Comparison of ENCODE assay signal across 8 cellular contexts in genomic region chr1:229342902-229343587, GRCh38. TPM values are rescaled to one million over a fixed set of nuclear protein-coding genes. Genes with fewer than 3 reads are reported as not detected.
DNase-seq lines count a peak whose midpoint lies in the region; ATAC-seq and TF ChIP-seq lines count a peak whose summit lies in the region.

Gene CCSAP, minus strand, starts transcription at chr1:229343047. Its CDS starts 582 bp downstream, at chr1:229342465.

- peaks cover 19 to 40% (median 33%) of the 10 kb centered on the region in 4 donors for H3K4me1 Mint-ChIP-seq in naive thymus-derived CD8-positive, alpha-beta T cell

- TF ChIP-seq CTCF in AG10803 (conservative IDR thresholded peaks at IDR 0.05; ENCODE audit: low read length) (no peak), fibroblast of mammary gland (conservative IDR thresholded peaks at IDR 0.05; ENCODE audit: control insufficient read depth, insufficient read depth, low read depth, low read length) (no peak)

- H3K36me3 Mint-ChIP-seq in naive thymus-derived CD8-positive, alpha-beta T cell: no peaks in the 10 kb centered on the region

- H3K9me3 Mint-ChIP-seq in naive thymus-derived CD8-positive, alpha-beta T cell: no peaks in the 10 kb centered on the region

- DNase-seq in AG10803 (ENCODE audit: low read depth) (peak; percentile 47), NOMO-1 (lab: John Stamatoyannopoulos, UW; ENCODE audit: unreplicated experiment in 2 of 2) (peak; percentile 35 to 40), fibroblast of mammary gland (ENCODE audit: low read depth) (peak; percentile 25), stromal cell of bone marrow (ENCODE audit: low read depth) (peak; percentile 25)
- peak; percentile 58 to 73 for DNase-seq in activated T-cell treated with anti-CD3 and anti-CD28 coated beads, Interleukin-2, amount 50 U/mL, for 48 hours
- peak in 6 of 10 donors; percentile 44 to 76 (median 54) for DNase-seq in naive thymus-derived CD8-positive, alpha-beta T cell

- POLR2A ChIA-PET in naive thymus-derived CD8-positive, alpha-beta T cell (lab: Charles Lee): interaction anchor here (0.7 to 2.8 kb wide), 10 partner anchors 17 to 913 kb away, joined by 3 to 13 read pairs (median 4); partner anchors contain the start of genes ABCB10, NUP133 and RAB4A

- H3K4me3 ChIP-seq in AG10803 (ENCODE audit: low read length): peak within 1 kb of the TSS; percentile 79
- H3K4me3 ChIP-seq in fibroblast of mammary gland (ENCODE audit: control insufficient read depth, low read depth, low read length): peak within 1 kb of the TSS; percentile 67

- peak; percentile 26 for ATAC-seq in GM18858 (IDR thresholded peaks at IDR 0.05; ENCODE audit: unreplicated experiment)
- ATAC-seq in HG03060 (IDR thresholded peaks at IDR 0.05; ENCODE audit: low read depth, unreplicated experiment): peak; percentile 23
- peak; percentile 59 to 60 for ATAC-seq in naive thymus-derived CD8-positive, alpha-beta T cell

- H3K27me3 Mint-ChIP-seq in naive thymus-derived CD8-positive, alpha-beta T cell: peaks cover 0 to 10% (median 2%) of the 10 kb centered on the region in 5 donors

- H3K27ac Mint-ChIP-seq in naive thymus-derived CD8-positive, alpha-beta T cell: peak within 1 kb of the TSS; percentile 88 to 97 (median 92)

- H3K4me3 Mint-ChIP-seq in naive thymus-derived CD8-positive, alpha-beta T cell: peak within 1 kb of the TSS; percentile 89 to 96 (median 94)

RNA-seq across cellular contexts. Expression of gene CCSAP, which starts in this region (rescaled TPM):
- total RNA-seq in naive thymus-derived CD8-positive, alpha-beta T cell: 1 to 10 TPM; 8.0 to 9.2 TPM
- polyA plus RNA-seq in naive thymus-derived CD8-positive, alpha-beta T cell: 1 to 10 TPM; 1.2 to 1.5 (median 1.3) TPM

Comparison
In these comparisons a context has a peak if more than half of its experiments do, and no peak if none do; other contexts are left out.
1. Peak in every context shown above with its lines: DNase-seq, ATAC-seq and H3K4me3 ChIP-seq.